In the genomic region with DNA sequence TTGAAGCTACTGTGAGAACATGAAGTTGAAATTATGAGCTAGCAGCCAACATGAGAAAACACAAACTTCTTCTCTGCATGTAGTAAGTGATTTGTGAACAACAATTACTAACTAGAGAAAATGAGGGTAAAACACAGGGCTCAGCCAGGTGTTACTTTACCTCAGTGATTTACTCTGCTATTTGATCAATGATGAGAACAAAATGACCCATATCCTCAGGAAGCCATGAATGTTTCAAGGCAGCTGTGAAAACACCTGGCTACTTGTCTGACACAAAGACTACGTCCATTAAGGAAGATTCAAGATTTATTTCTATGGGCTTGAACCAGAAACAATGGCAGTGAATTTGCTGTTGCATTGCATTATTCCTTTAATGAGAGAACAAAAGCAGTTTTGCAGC, we compare ENCODE assay signal across 27 cellular contexts.
DNase-seq lines count a peak whose midpoint lies in the region; ATAC-seq lines count a peak whose summit lies in the region.
"Had no signal": no experiment of that assay in that cellular context is flagged by ENCODE, and none has a peak within 500 bp of the region (broad histone marks: within the 10 kb centered on the region; RNA-seq: fewer than 3 reads in every experiment).

No MANE protein-coding gene starts in this region.

- H3K27me3 Mint-ChIP-seq in stimulated activated naive CD8-positive, alpha-beta T cell treated with anti-CD3 and anti-CD28 coated beads, Interleukin-15, amount 100 ng/mL, for 72 hours = no peaks in the 10 kb centered on the region
- H3K27me3 Mint-ChIP-seq: activated CD4-positive, alpha-beta memory T cell treated with anti-CD3 and anti-CD28 coated beads for 36 hours; activated naive CD4-positive, alpha-beta T cell treated with anti-CD3 and anti-CD28 coated beads, Interleukin-2, amount 50 U/mL, for 24 hours; effector memory CD8-positive, alpha-beta T cell; naive thymus-derived CD8-positive, alpha-beta T cell; stimulated activated naive CD8-positive, alpha-beta T cell treated with anti-CD3 and anti-CD28 coated beads, Interleukin-15, Interleukin-2, amounts not matched to agents 100 ng/mL and 50 ng/mL, for 24 hours had no signal

- H3K4me1 Mint-ChIP-seq in stimulated activated naive CD8-positive, alpha-beta T cell treated with anti-CD3 and anti-CD28 coated beads, Interleukin-15, amount 100 ng/mL, for 72 hours = no peaks in the 10 kb centered on the region
- H3K4me1 Mint-ChIP-seq: activated naive CD4-positive, alpha-beta T cell treated with anti-CD3 and anti-CD28 coated beads, Interleukin-2, amount 50 U/mL, for 24 hours; naive thymus-derived CD8-positive, alpha-beta T cell had no signal

- no peak for ATAC-seq in stimulated activated naive CD8-positive, alpha-beta T cell treated with anti-CD3 and anti-CD28 coated beads, Interleukin-15, amount 100 ng/mL, for 72 hours
- ATAC-seq: effector memory CD8-positive, alpha-beta T cell; K562; lower lobe of right lung; naive thymus-derived CD8-positive, alpha-beta T cell had no signal

- peaks cover 10 to 24% of the 10 kb centered on the region in 2 donors for H3K9me3 Mint-ChIP-seq in stimulated activated naive CD8-positive, alpha-beta T cell treated with anti-CD3 and anti-CD28 coated beads, Interleukin-15, amount 100 ng/mL, for 72 hours

- DNase-seq in DMS53 (lab: John Stamatoyannopoulos, UW) (peak; percentile 49), NCI-H1436 (lab: John Stamatoyannopoulos, UW) (peak; percentile 79), NCI-H69 (lab: John Stamatoyannopoulos, UW) (peak; percentile 93), iPS DF 4.7 (ENCODE audit: extremely low read depth, low spot score) (peak; percentile 3), HK-2 (ENCODE audit: unreplicated experiment) (no peak)
- no peak for DNase-seq in stimulated activated naive CD8-positive, alpha-beta T cell treated with anti-CD3 and anti-CD28 coated beads, Interleukin-15, amount 100 ng/mL, for 72 hours
- no peak for DNase-seq in activated CD4-positive, alpha-beta T cell treated with anti-CD3 and anti-CD28 coated beads, Interleukin-2, amount 50 U/mL, for 48 hours
- DNase-seq: ACHN; activated CD4-positive, alpha-beta memory T cell treated with anti-CD3 and anti-CD28 coated beads for 36 hours; activated CD8-positive, alpha-beta memory T cell treated with anti-CD3 and anti-CD28 coated beads, Interleukin-2, amount 50 U/mL, for 48 hours; amygdala; colonic mucosa; DMS79 treated with DMSO at 0.1 percent for 48 hours; effector memory CD8-positive, alpha-beta T cell; erythroblast; GF-D8; kidney glomerular epithelial cell; lower lobe of right lung; naive thymus-derived CD8-positive, alpha-beta T cell; NCI-H1694 treated with DMSO at 0.1 percent for 48 hours; NCI-H524 treated with DMSO at 0.1 percent for 48 hours; occipital lobe; T-helper 1 cell; thyroid gland had no signal

- no peak overlapping the region for H3K4me3 Mint-ChIP-seq in stimulated activated naive CD8-positive, alpha-beta T cell treated with anti-CD3 and anti-CD28 coated beads, Interleukin-15, amount 100 ng/mL, for 72 hours
- H3K4me3 Mint-ChIP-seq: activated CD4-positive, alpha-beta memory T cell treated with anti-CD3 and anti-CD28 coated beads for 36 hours; activated naive CD4-positive, alpha-beta T cell treated with anti-CD3 and anti-CD28 coated beads, Interleukin-2, amount 50 U/mL, for 24 hours; effector memory CD8-positive, alpha-beta T cell; naive thymus-derived CD8-positive, alpha-beta T cell; stimulated activated naive CD8-positive, alpha-beta T cell treated with anti-CD3 and anti-CD28 coated beads, Interleukin-15, Interleukin-2, amounts not matched to agents 100 ng/mL and 50 ng/mL, for 24 hours had no signal

- H3K27ac Mint-ChIP-seq in stimulated activated naive CD8-positive, alpha-beta T cell treated with anti-CD3 and anti-CD28 coated beads, Interleukin-15, amount 100 ng/mL, for 72 hours = no peak overlapping the region
- H3K27ac Mint-ChIP-seq: activated CD4-positive, alpha-beta memory T cell treated with anti-CD3 and anti-CD28 coated beads for 36 hours; activated naive CD4-positive, alpha-beta T cell treated with anti-CD3 and anti-CD28 coated beads, Interleukin-2, amount 50 U/mL, for 24 hours; effector memory CD8-positive, alpha-beta T cell; naive thymus-derived CD8-positive, alpha-beta T cell; stimulated activated naive CD8-positive, alpha-beta T cell treated with anti-CD3 and anti-CD28 coated beads, Interleukin-15, Interleukin-2, amounts not matched to agents 100 ng/mL and 50 ng/mL, for 24 hours had no signal

Comparison
In these comparisons a context has a peak if more than half of its experiments do, and no peak if none do; other contexts are left out.
1. DNase-seq: peak in DMS53 (single experiment), NCI-H1436 (single experiment), NCI-H69 (single experiment) and iPS DF 4.7 (single experiment); none in HK-2 (single experiment), stimulated activated naive CD8-positive, alpha-beta T cell treated with anti-CD3 and anti-CD28 coated beads, Interleukin-15, amount 100 ng/mL, for 72 hours (0 of 2) and activated CD4-positive, alpha-beta T cell treated with anti-CD3 and anti-CD28 coated beads, Interleukin-2, amount 50 U/mL, for 48 hours (0 of 2).